Comparison of ENCODE assay signal across 9 cellular contexts in genomic region chr3:79032686-79033318, GRCh38.
A peak's percentile ranks its signal among the peaks of the same experiment; 100 is the strongest.
DNase-seq lines count a peak whose midpoint lies in the region; ATAC-seq and TF ChIP-seq lines count a peak whose summit lies in the region.
"Had no signal": no experiment of that assay in that cellular context is flagged by ENCODE, and none has a peak within 500 bp of the region (broad histone marks: within the 10 kb centered on the region; RNA-seq: fewer than 3 reads in every experiment).

No MANE protein-coding gene starts in this region.

- ATAC-seq in GM23338 (no peak), HG02588 (IDR thresholded peaks at IDR 0.05; ENCODE audit: unreplicated experiment) (no peak)

- H3K9me3 ChIP-seq in adipocyte (ENCODE audit: control insufficient read depth, low read length), result no peaks in the 10 kb centered on the region

- H3K4me1 Mint-ChIP-seq in GM23338, result no peaks in the 10 kb centered on the region

- no peaks in the 10 kb centered on the region for H3K79me2 ChIP-seq in GM23338 (replicated peaks; ENCODE audit: insufficient read depth)

- no peaks in the 10 kb centered on the region for H3K9me2 ChIP-seq in GM23338 (ENCODE audit: insufficient read depth)

- peak; percentile 18 for DNase-seq in DMS114 treated with DMSO at 0.1 percent for 48 hours (lab: John Stamatoyannopoulos, UW; ENCODE audit: unreplicated experiment)
- DNase-seq in GM23338 (ENCODE audit: low spot score), result peak; percentile 76
- DNase-seq in NCI-H2081 (lab: John Stamatoyannopoulos, UW), result peak; percentile 64 to 74
- DNase-seq in adipocyte (ENCODE audit: low read depth), result peak; percentile 84
- DNase-seq in kidney epithelial cell (ENCODE audit: low read depth), result no peak
- no peak for DNase-seq in activated effector memory CD4-positive, alpha-beta T cell treated with anti-CD3 and anti-CD28 coated beads, Interleukin-2, amount 50 U/mL, for 16 hours
- DNase-seq in ureter (ENCODE audit: low spot score), result no peak

- H3K9ac ChIP-seq in adipocyte (ENCODE audit: low read length), result peak overlapping the region; percentile 4

- H3K4me1 ChIP-seq in GM23338 (ENCODE audit: insufficient read depth), result no peaks in the 10 kb centered on the region
- peaks cover 3% of the 10 kb centered on the region for H3K4me1 ChIP-seq in adipocyte (ENCODE audit: control insufficient read depth, insufficient read depth, low read length)

- no peak overlapping the region for H3K4me2 ChIP-seq in GM23338

- H3K27ac Mint-ChIP-seq in GM23338, result 0 out of 2 replicates have a peak overlapping the region, but pooled peaks have one; percentile 11
- H3K27ac Mint-ChIP-seq: IgD-negative memory B cell had no signal

- no peaks in the 10 kb centered on the region for H3F3A ChIP-seq in GM23338 (replicated peaks; ENCODE audit: low read depth)

- no peaks in the 10 kb centered on the region for H4K20me1 ChIP-seq in GM23338 (replicated peaks; ENCODE audit: insufficient read depth)

- no peaks in the 10 kb centered on the region for H3K27me3 Mint-ChIP-seq in GM23338 (ENCODE audit: insufficient read depth, low read depth, poor library complexity)
- H3K27me3 Mint-ChIP-seq: IgD-negative memory B cell had no signal

- H3K27me3 ChIP-seq in GM23338 (ENCODE audit: insufficient read depth) (no peaks in the 10 kb centered on the region), adipocyte (replicated peaks; ENCODE audit: control insufficient read depth, insufficient read depth, low read length) (no peaks in the 10 kb centered on the region), kidney epithelial cell (ENCODE audit: control insufficient read depth, insufficient read depth, low read length) (no peaks in the 10 kb centered on the region)

- no peaks in the 10 kb centered on the region for H3K36me3 Mint-ChIP-seq in GM23338 (ENCODE audit: low read depth)
- H3K36me3 Mint-ChIP-seq: IgD-negative memory B cell had no signal

- H3K4me3 ChIP-seq in GM23338, result no peak overlapping the region
- H3K4me3 ChIP-seq in adipocyte (ENCODE audit: low read length), result no peak overlapping the region
- no peak overlapping the region for H3K4me3 ChIP-seq in kidney epithelial cell (ENCODE audit: low read depth, low read length)

- H3K36me3 ChIP-seq in GM23338 (ENCODE audit: insufficient read depth) (no peaks in the 10 kb centered on the region), adipocyte (ENCODE audit: control insufficient read depth, insufficient read depth, low read length, severe bottlenecking) (no peaks in the 10 kb centered on the region), kidney epithelial cell (ENCODE audit: control insufficient read depth, insufficient read depth, low read length) (no peaks in the 10 kb centered on the region)

- no peak overlapping the region for H3K27ac ChIP-seq in GM23338 (ENCODE audit: low read depth)

- no peak overlapping the region for H3K4me3 Mint-ChIP-seq in GM23338
- H3K4me3 Mint-ChIP-seq: IgD-negative memory B cell had no signal

- TF ChIP-seq CTCF in GM23338 (conservative IDR thresholded peaks at IDR 0.05; ENCODE audit: low read depth in 2 of 2) (peak; percentile 72 to 93), kidney epithelial cell (IDR thresholded peaks at IDR 0.05; ENCODE audit: insufficient read depth, low read length, poor library complexity, severe bottlenecking) (peak; percentile 54)

- no peaks in the 10 kb centered on the region for H3K9me3 Mint-ChIP-seq in GM23338
- H3K9me3 Mint-ChIP-seq: IgD-negative memory B cell had no signal

- H2AFZ ChIP-seq in GM23338, result no peak overlapping the region

TF ChIP-seq in GM23338, 12 proteins besides CTCF, POLR2A, EP300 and RAD21:
- TF ChIP-seq STAT1 (IDR thresholded peaks at IDR 0.05; ENCODE audit: unreplicated experiment), result no peak
- TF ChIP-seq, protein P1, sequence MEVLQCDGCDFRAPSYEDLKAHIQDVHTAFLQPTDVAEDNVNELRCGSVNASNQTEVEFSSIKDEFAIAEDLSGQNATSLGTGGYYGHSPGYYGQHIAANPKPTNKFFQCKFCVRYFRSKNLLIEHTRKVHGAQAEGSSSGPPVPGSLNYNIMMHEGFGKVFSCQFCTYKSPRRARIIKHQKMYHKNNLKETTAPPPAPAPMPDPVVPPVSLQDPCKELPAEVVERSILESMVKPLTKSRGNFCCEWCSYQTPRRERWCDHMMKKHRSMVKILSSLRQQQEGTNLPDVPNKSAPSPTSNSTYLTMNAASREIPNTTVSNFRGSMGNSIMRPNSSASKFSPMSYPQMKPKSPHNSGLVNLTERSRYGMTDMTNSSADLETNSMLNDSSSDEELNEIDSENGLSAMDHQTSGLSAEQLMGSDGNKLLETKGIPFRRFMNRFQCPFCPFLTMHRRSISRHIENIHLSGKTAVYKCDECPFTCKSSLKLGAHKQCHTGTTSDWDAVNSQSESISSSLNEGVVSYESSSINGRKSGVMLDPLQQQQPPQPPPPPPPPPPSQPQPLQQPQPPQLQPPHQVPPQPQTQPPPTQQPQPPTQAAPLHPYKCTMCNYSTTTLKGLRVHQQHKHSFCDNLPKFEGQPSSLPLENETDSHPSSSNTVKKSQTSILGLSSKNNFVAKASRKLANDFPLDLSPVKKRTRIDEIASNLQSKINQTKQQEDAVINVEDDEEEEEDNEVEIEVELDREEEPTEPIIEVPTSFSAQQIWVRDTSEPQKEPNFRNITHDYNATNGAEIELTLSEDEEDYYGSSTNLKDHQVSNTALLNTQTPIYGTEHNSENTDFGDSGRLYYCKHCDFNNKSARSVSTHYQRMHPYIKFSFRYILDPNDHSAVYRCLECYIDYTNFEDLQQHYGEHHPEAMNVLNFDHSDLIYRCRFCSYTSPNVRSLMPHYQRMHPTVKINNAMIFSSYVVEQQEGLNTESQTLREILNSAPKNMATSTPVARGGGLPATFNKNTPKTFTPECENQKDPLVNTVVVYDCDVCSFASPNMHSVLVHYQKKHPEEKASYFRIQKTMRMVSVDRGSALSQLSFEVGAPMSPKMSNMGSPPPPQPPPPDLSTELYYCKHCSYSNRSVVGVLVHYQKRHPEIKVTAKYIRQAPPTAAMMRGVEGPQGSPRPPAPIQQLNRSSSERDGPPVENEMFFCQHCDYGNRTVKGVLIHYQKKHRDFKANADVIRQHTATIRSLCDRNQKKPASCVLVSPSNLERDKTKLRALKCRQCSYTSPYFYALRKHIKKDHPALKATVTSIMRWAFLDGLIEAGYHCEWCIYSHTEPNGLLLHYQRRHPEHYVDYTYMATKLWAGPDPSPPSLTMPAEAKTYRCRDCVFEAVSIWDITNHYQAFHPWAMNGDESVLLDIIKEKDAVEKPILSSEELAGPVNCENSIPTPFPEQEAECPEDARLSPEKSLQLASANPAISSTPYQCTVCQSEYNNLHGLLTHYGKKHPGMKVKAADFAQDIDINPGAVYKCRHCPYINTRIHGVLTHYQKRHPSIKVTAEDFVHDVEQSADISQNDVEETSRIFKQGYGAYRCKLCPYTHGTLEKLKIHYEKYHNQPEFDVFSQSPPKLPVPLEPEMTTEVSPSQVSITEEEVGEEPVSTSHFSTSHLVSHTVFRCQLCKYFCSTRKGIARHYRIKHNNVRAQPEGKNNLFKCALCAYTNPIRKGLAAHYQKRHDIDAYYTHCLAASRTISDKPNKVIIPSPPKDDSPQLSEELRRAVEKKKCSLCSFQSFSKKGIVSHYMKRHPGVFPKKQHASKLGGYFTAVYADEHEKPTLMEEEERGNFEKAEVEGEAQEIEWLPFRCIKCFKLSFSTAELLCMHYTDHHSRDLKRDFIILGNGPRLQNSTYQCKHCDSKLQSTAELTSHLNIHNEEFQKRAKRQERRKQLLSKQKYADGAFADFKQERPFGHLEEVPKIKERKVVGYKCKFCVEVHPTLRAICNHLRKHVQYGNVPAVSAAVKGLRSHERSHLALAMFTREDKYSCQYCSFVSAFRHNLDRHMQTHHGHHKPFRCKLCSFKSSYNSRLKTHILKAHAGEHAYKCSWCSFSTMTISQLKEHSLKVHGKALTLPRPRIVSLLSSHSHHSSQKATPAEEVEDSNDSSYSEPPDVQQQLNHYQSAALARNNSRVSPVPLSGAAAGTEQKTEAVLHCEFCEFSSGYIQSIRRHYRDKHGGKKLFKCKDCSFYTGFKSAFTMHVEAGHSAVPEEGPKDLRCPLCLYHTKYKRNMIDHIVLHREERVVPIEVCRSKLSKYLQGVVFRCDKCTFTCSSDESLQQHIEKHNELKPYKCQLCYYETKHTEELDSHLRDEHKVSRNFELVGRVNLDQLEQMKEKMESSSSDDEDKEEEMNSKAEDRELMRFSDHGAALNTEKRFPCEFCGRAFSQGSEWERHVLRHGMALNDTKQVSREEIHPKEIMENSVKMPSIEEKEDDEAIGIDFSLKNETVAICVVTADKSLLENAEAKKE (CRISPR knock-in tag; IDR thresholded peaks at IDR 0.05), result no peak
- TF ChIP-seq POLR2AphosphoS5 (IDR thresholded peaks at IDR 0.05; ENCODE audit: low read depth), result no peak
- no peak for TF ChIP-seq ETS1 (IDR thresholded peaks at IDR 0.05)
- no peak for TF ChIP-seq CREB1 (CRISPR knock-in tag; IDR thresholded peaks at IDR 0.05; ENCODE audit: low read depth)
- TF ChIP-seq NANOG (IDR thresholded peaks at IDR 0.05; ENCODE audit: borderline replicate concordance), result no peak

Comparison
In these comparisons a context has a peak if more than half of its experiments do, and no peak if none do; other contexts are left out.
1. DNase-seq: peak in DMS114 treated with DMSO at 0.1 percent for 48 hours (single experiment), GM23338 (single experiment), NCI-H2081 (2 of 2) and adipocyte (single experiment); none in kidney epithelial cell (single experiment), activated effector memory CD4-positive, alpha-beta T cell treated with anti-CD3 and anti-CD28 coated beads, Interleukin-2, amount 50 U/mL, for 16 hours (single experiment) and ureter (single experiment).